In genomic region chr18:64279-64678, GRCh38 we compare ENCODE assay signal across 3 cellular contexts. TPM values are rescaled to one million over a fixed set of nuclear protein-coding genes. Genes with fewer than 3 reads are reported as not detected.
"Had no signal": no experiment of that assay in that cellular context is flagged by ENCODE, and none has a peak within 500 bp of the region (broad histone marks: within the 10 kb centered on the region; RNA-seq: fewer than 3 reads in every experiment).

No MANE protein-coding gene starts in this region.

RNA-seq across cellular contexts. Expression of gene TUBB8B, which starts 14.9 kb away (rescaled TPM):
- total RNA-seq: GM23248, H4, HFFc6 had no signal
